Comparison of ENCODE assay signal across 12 cellular contexts in the genomic region with DNA sequence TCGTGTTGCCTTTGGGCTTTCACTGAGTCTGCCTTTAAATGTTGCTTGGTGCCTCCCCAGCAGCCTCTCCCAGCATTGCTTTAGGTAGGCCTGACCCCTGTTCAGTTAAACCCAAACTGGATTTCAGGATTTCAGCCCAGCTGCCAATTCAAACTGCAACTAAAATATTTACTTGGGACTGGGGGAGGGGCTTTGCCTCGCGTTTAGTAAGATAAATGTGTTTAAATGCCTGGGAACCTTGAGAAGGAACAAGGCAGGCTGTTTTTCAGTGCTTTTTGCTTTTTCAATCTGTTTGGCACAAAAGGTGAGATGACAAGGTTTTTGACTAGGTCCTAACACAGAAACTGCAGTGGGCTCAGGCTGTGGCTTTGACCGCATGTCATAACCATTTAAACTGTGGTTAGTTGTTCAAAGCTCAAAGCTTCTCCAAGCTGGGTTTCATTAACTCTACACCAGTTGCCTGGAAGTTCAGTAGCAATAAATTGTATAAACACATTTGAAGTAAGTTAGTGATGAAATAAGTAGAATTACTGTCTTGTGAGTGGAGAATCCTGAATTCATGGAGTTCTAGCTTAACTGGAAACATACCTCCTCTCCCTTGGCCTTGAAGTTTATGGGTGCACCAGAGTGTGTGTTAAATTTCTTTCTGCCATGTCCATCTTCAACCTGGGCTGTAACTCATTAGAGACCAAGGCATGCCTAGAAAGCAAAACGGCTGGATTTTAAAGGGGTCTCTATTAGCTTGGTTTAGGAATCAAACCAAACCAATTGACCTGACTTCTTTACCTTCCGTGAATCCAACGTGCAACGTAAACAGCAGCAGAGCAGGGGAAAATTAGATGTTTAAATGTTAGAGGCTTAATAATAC. TPM values are rescaled to one million over a fixed set of nuclear protein-coding genes. Genes with fewer than 3 reads are reported as not detected.
DNase-seq lines count a peak whose midpoint lies in the region; ATAC-seq and TF ChIP-seq lines count a peak whose summit lies in the region.
"Had no signal": no experiment of that assay in that cellular context is flagged by ENCODE, and none has a peak within 500 bp of the region (broad histone marks: within the 10 kb centered on the region; RNA-seq: fewer than 3 reads in every experiment).

No MANE protein-coding gene starts in this region.

- ATAC-seq in SK-N-SH treated with all-trans-retinoic acid at 6 μM for 48 hours (no peak), GM19397 (IDR thresholded peaks at IDR 0.05; ENCODE audit: unreplicated experiment) (no peak)
- no peak for ATAC-seq in natural killer cell treated with Interleukin-12 subunit alpha and Interleukin-12 subunit beta and Interleukin-15 and Interleukin-18, amount 100 ng/mL, for 72 hours
- ATAC-seq: Panc1 had no signal

- H3K4me3 ChIP-seq in fibroblast of the aortic adventitia (ENCODE audit: low read depth, low read length) (peak overlapping the region; percentile 81), sigmoid colon (no peak overlapping the region)
- H3K4me3 ChIP-seq in CD8-positive, alpha-beta memory T cell (ENCODE audit: low read length), result no peak overlapping the region

- H3K36me3 Mint-ChIP-seq in natural killer cell treated with Interleukin-12 subunit alpha and Interleukin-12 subunit beta and Interleukin-15 and Interleukin-18, amount 100 ng/mL, for 72 hours, result no peaks in the 10 kb centered on the region
- H3K36me3 Mint-ChIP-seq in CD8-positive, alpha-beta memory T cell, result no peaks in the 10 kb centered on the region

- DNase-seq in GM04503 (ENCODE audit: low read depth), result peak; percentile 50
- peak; percentile 73 for DNase-seq in fibroblast of the aortic adventitia (ENCODE audit: low read depth)
- DNase-seq in sigmoid colon, result no peak
- DNase-seq in natural killer cell treated with Interleukin-12 subunit alpha and Interleukin-12 subunit beta and Interleukin-15 and Interleukin-18, amount 100 ng/mL, for 72 hours (ENCODE audit: low spot score), result no peak
- DNase-seq in CD8-positive, alpha-beta memory T cell, result no peak
- DNase-seq: activated CD8-positive, alpha-beta memory T cell treated with anti-CD3 and anti-CD28 coated beads, Interleukin-2, amount 50 U/mL, for 48 hours had no signal

- intact Hi-C loops in sigmoid colon (cut with DNase I), result loop anchor here (5.0 kb wide), 1 partner anchor 54 kb away; no protein-coding TSS in a partner anchor

- H3K9me3 ChIP-seq in sigmoid colon, result no peaks in the 10 kb centered on the region
- H3K9me3 ChIP-seq in CD8-positive, alpha-beta memory T cell (ENCODE audit: low read length), result no peaks in the 10 kb centered on the region

- no peak overlapping the region for H3K27ac Mint-ChIP-seq in natural killer cell treated with Interleukin-12 subunit alpha and Interleukin-12 subunit beta and Interleukin-15 and Interleukin-18, amount 100 ng/mL, for 72 hours
- peak overlapping the region in 1 of 8 donors; percentile 9 for H3K27ac Mint-ChIP-seq in CD8-positive, alpha-beta memory T cell
- H3K27ac Mint-ChIP-seq: stimulated activated naive CD8-positive, alpha-beta T cell treated with anti-CD3 and anti-CD28 coated beads, Interleukin-15, Interleukin-2, amounts not matched to agents 100 ng/mL and 50 ng/mL, for 24 hours had no signal

- POLR2A ChIA-PET in CD8-positive, alpha-beta memory T cell (lab: Charles Lee), result no interaction called here

- H3K4me1 ChIP-seq in sigmoid colon, result peaks cover 0 to 51% (median 22%) of the 10 kb centered on the region in 4 donors
- peaks cover 16% of the 10 kb centered on the region for H3K4me1 ChIP-seq in CD8-positive, alpha-beta memory T cell (ENCODE audit: insufficient read depth, low read length)

- H3K27me3 Mint-ChIP-seq in natural killer cell treated with Interleukin-12 subunit alpha and Interleukin-12 subunit beta and Interleukin-15 and Interleukin-18, amount 100 ng/mL, for 72 hours, result peaks cover 56 to 87% of the 10 kb centered on the region in 2 donors
- H3K27me3 Mint-ChIP-seq in CD8-positive, alpha-beta memory T cell, result peaks cover 67 to 83% of the 10 kb centered on the region in 2 donors

- WGBS in sigmoid colon, 2 donors, result 55% methylated on average over 8 of the region's 8 CpGs

- peaks cover 13 to 17% of the 10 kb centered on the region in 2 donors for H3K4me1 Mint-ChIP-seq in natural killer cell treated with Interleukin-12 subunit alpha and Interleukin-12 subunit beta and Interleukin-15 and Interleukin-18, amount 100 ng/mL, for 72 hours (ENCODE audit: low read depth in 2 of 2)
- peaks cover 17 to 31% (median 19%) of the 10 kb centered on the region in 3 donors for H3K4me1 Mint-ChIP-seq in CD8-positive, alpha-beta memory T cell

- CTCF ChIA-PET in CD8-positive, alpha-beta memory T cell (lab: Charles Lee), result no interaction called here

- H3K4me3 Mint-ChIP-seq in natural killer cell treated with Interleukin-12 subunit alpha and Interleukin-12 subunit beta and Interleukin-15 and Interleukin-18, amount 100 ng/mL, for 72 hours, result no peak overlapping the region
- H3K4me3 Mint-ChIP-seq in CD8-positive, alpha-beta memory T cell, result peak overlapping the region in 2 of 7 donors; percentile 15 to 24
- H3K4me3 Mint-ChIP-seq: stimulated activated naive CD8-positive, alpha-beta T cell treated with anti-CD3 and anti-CD28 coated beads, Interleukin-15, Interleukin-2, amounts not matched to agents 100 ng/mL and 50 ng/mL, for 24 hours had no signal

- no peaks in the 10 kb centered on the region for H3K36me3 ChIP-seq in sigmoid colon
- no peaks in the 10 kb centered on the region for H3K36me3 ChIP-seq in CD8-positive, alpha-beta memory T cell (ENCODE audit: insufficient read depth, low read length)

- TF ChIP-seq CTCF in fibroblast of the aortic adventitia (IDR thresholded peaks at IDR 0.05; ENCODE audit: insufficient read depth, low read length) (no peak), sigmoid colon (IDR thresholded peaks at IDR 0.05) (no peak)

- H3K27ac ChIP-seq in sigmoid colon, result peak overlapping the region; percentile 81 to 87 (median 86)
- no peak overlapping the region for H3K27ac ChIP-seq in CD8-positive, alpha-beta memory T cell (ENCODE audit: low read depth, low read length)

- no peak for TF ChIP-seq POLR2A in sigmoid colon (IDR thresholded peaks at IDR 0.05)

- H3K27me3 ChIP-seq in sigmoid colon, result no peaks in the 10 kb centered on the region
- peaks cover 49% of the 10 kb centered on the region for H3K27me3 ChIP-seq in CD8-positive, alpha-beta memory T cell (ENCODE audit: insufficient read depth, low read length, poor library complexity, severe bottlenecking)

- no peaks in the 10 kb centered on the region for H3K9me3 Mint-ChIP-seq in natural killer cell treated with Interleukin-12 subunit alpha and Interleukin-12 subunit beta and Interleukin-15 and Interleukin-18, amount 100 ng/mL, for 72 hours
- peaks cover 0 to 5% (median 0%) of the 10 kb centered on the region in 5 donors for H3K9me3 Mint-ChIP-seq in CD8-positive, alpha-beta memory T cell
- H3K9me3 Mint-ChIP-seq: stimulated activated naive CD8-positive, alpha-beta T cell treated with anti-CD3 and anti-CD28 coated beads, Interleukin-15, Interleukin-2, amounts not matched to agents 100 ng/mL and 50 ng/mL, for 24 hours had no signal

- no peak for TF ChIP-seq EP300 in sigmoid colon (IDR thresholded peaks at IDR 0.05)

TF ChIP-seq in SK-N-SH treated with all-trans-retinoic acid at 6 μM for 48 hours, 23 proteins besides CTCF, POLR2A, EP300 and RAD21:
- no peak for TF ChIP-seq ZNF70 (CRISPR knock-in tag; IDR thresholded peaks at IDR 0.05)

RNA-seq across cellular contexts. Expression of a gene that starts 3.6 kb away (rescaled TPM):
- 34.1 TPM for polyA plus RNA-seq in PFSK-1 (2012; ENCODE audit: insufficient read length, low read depth)
- total RNA-seq in fibroblast of the aortic adventitia (ENCODE audit: low replicate concordance) (2.0 and 8.6 TPM in 2 replicates), sigmoid colon (1 to 10 TPM; 1.4 to 4.7 (median 1.7) TPM)
- 1 to 10 TPM in 1 of 3 donors, under 1 TPM in 2; 0.23 to 1.2 (median 0.60) TPM for polyA plus RNA-seq in sigmoid colon
- not detected for total RNA-seq in natural killer cell treated with Interleukin-12 subunit alpha and Interleukin-12 subunit beta and Interleukin-15 and Interleukin-18, amount 100 ng/mL, for 72 hours
- total RNA-seq in CD8-positive, alpha-beta memory T cell, result not detected
- not detected for polyA plus RNA-seq in CD8-positive, alpha-beta memory T cell
- total RNA-seq: pulmonary artery endothelial cell had no signal

RNA-seq across cellular contexts. Expression of a gene that starts 56.8 kb away (rescaled TPM):
- 13.5 TPM for polyA plus RNA-seq in PFSK-1 (2012; ENCODE audit: insufficient read length, low read depth)
- total RNA-seq in fibroblast of the aortic adventitia (ENCODE audit: low replicate concordance) (9.2 and 35.1 TPM in 2 replicates), sigmoid colon (10 to 100 TPM; 14.0 to 34.6 (median 26.0) TPM)
- polyA plus RNA-seq in sigmoid colon, result 10 to 100 TPM; 12.0 to 23.3 (median 15.6) TPM
- total RNA-seq in natural killer cell treated with Interleukin-12 subunit alpha and Interleukin-12 subunit beta and Interleukin-15 and Interleukin-18, amount 100 ng/mL, for 72 hours, result 10 to 100 TPM; 14.2 to 19.7 TPM
- total RNA-seq in CD8-positive, alpha-beta memory T cell, result 10 to 100 TPM; 22.5 to 25.5 TPM
- 36.6 TPM for polyA plus RNA-seq in CD8-positive, alpha-beta memory T cell

Comparison
In these comparisons a context has a peak if more than half of its experiments do, and no peak if none do; other contexts are left out.
1. DNase-seq: peak in GM04503 (single experiment) and fibroblast of the aortic adventitia (single experiment); none in sigmoid colon (single experiment), natural killer cell treated with Interleukin-12 subunit alpha and Interleukin-12 subunit beta and Interleukin-15 and Interleukin-18, amount 100 ng/mL, for 72 hours (single experiment) and CD8-positive, alpha-beta memory T cell (0 of 5).